Comparison of ENCODE assay signal across 16 cellular contexts in the genomic region with DNA sequence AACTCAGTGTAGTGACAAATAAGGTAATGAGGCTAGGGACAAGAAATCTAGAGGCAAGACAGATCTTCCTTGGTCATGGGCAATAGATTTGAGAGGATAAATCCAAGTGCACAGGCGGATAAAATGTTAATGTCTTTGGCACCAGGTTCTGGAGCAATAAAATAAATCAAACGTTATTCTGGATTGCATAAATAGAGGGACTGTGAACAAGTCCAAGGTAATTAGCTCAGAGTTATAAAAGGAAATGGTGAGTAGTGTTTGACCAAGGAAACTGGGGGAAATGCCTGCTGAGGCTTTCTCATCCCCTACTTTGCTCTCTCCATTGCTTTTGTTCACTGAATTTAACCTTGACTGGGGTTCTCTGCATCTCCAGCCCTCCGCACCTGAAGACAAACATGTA.
"Had no signal": no experiment of that assay in that cellular context is flagged by ENCODE, and none has a peak within 500 bp of the region (broad histone marks: within the 10 kb centered on the region; RNA-seq: fewer than 3 reads in every experiment).

No MANE protein-coding gene starts in this region.

- H3K9me3 ChIP-seq: prostate gland, tibial artery had no signal

- H3K9me3 Mint-ChIP-seq: activated CD4-positive, alpha-beta memory T cell treated with anti-CD3 and anti-CD28 coated beads for 36 hours; activated naive CD8-positive, alpha-beta T cell treated with anti-CD3 and anti-CD28 coated beads, Interleukin-2, amount 10 ng/mL, durations not matched to agents 7 days and 5 days; nephron progenitor cell had no signal

- H3K27ac Mint-ChIP-seq: activated CD4-positive, alpha-beta memory T cell treated with anti-CD3 and anti-CD28 coated beads for 36 hours; activated CD8-positive, alpha-beta memory T cell treated with anti-CD3 and anti-CD28 coated beads, Interleukin-2, amount 10 ng/mL, durations not matched to agents 7 days and 5 days; activated naive CD8-positive, alpha-beta T cell treated with anti-CD3 and anti-CD28 coated beads, Interleukin-2, amount 10 ng/mL, durations not matched to agents 7 days and 5 days; nephron progenitor cell had no signal

- H3K27me3 Mint-ChIP-seq: activated CD8-positive, alpha-beta memory T cell treated with anti-CD3 and anti-CD28 coated beads, Interleukin-2, amount 10 ng/mL, durations not matched to agents 7 days and 5 days; activated naive CD8-positive, alpha-beta T cell treated with anti-CD3 and anti-CD28 coated beads, Interleukin-2, amount 10 ng/mL, durations not matched to agents 7 days and 5 days had no signal

- H3K36me3 ChIP-seq: prostate gland, tibial artery had no signal

- H3K4me3 Mint-ChIP-seq: activated CD4-positive, alpha-beta memory T cell treated with anti-CD3 and anti-CD28 coated beads for 36 hours; activated CD8-positive, alpha-beta memory T cell treated with anti-CD3 and anti-CD28 coated beads, Interleukin-2, amount 10 ng/mL, durations not matched to agents 7 days and 5 days; activated naive CD8-positive, alpha-beta T cell treated with anti-CD3 and anti-CD28 coated beads, Interleukin-2, amount 10 ng/mL, durations not matched to agents 7 days and 5 days; nephron progenitor cell had no signal

- H3K27ac ChIP-seq: dorsolateral prefrontal cortex, epithelial cell of prostate, hepatocyte, prostate gland, tibial artery had no signal

- H3K4me3 ChIP-seq: dorsolateral prefrontal cortex, hepatocyte, lung, prostate gland, tibial artery had no signal

- H3K27me3 ChIP-seq: hepatocyte, tibial artery had no signal

- DNase-seq: activated CD4-positive, alpha-beta memory T cell treated with anti-CD3 and anti-CD28 coated beads for 36 hours; activated CD8-positive, alpha-beta memory T cell treated with anti-CD3 and anti-CD28 coated beads, Interleukin-2, amount 10 ng/mL, durations not matched to agents 7 days and 5 days; activated naive CD4-positive, alpha-beta T cell treated with Interleukin-2 at 50 U/mL for 16 hours; activated naive CD8-positive, alpha-beta T cell treated with anti-CD3 and anti-CD28 coated beads, Interleukin-2, amount 10 ng/mL, durations not matched to agents 7 days and 5 days; amygdala; dorsolateral prefrontal cortex; foreskin fibroblast; nephron progenitor cell; right cardiac atrium; stimulated activated naive CD8-positive, alpha-beta T cell treated with anti-CD3 and anti-CD28 coated beads, Interleukin-15, Interleukin-2, amounts not matched to agents 100 U/mL and 50 U/mL, for 24 hours; substantia nigra; tibial artery had no signal

- H3K4me1 Mint-ChIP-seq: activated CD8-positive, alpha-beta memory T cell treated with anti-CD3 and anti-CD28 coated beads, Interleukin-2, amount 10 ng/mL, durations not matched to agents 7 days and 5 days; activated naive CD8-positive, alpha-beta T cell treated with anti-CD3 and anti-CD28 coated beads, Interleukin-2, amount 10 ng/mL, durations not matched to agents 7 days and 5 days had no signal

- H3K36me3 Mint-ChIP-seq: activated CD4-positive, alpha-beta memory T cell treated with anti-CD3 and anti-CD28 coated beads for 36 hours; activated CD8-positive, alpha-beta memory T cell treated with anti-CD3 and anti-CD28 coated beads, Interleukin-2, amount 10 ng/mL, durations not matched to agents 7 days and 5 days; activated naive CD8-positive, alpha-beta T cell treated with anti-CD3 and anti-CD28 coated beads, Interleukin-2, amount 10 ng/mL, durations not matched to agents 7 days and 5 days had no signal

- H3K4me1 ChIP-seq: prostate gland, tibial artery had no signal
